ENCODE assay signal across 9 cellular contexts in genomic region chr21:36141513-36141925, GRCh38.
DNase-seq lines count a peak whose midpoint lies in the region; ATAC-seq, FAIRE-seq and TF ChIP-seq lines count a peak whose summit lies in the region.
"Had no signal": no experiment of that assay in that cellular context is flagged by ENCODE, and none has a peak within 500 bp of the region (broad histone marks: within the 10 kb centered on the region; RNA-seq: fewer than 3 reads in every experiment).

No MANE protein-coding gene starts in this region.

- H3K4me3 ChIP-seq in WERI-Rb-1 (ENCODE audit: low read depth, low read length): peak overlapping the region; percentile 2; the same call in 1 of the 2 replicates
- H3K4me3 ChIP-seq: BLaER1 treated with 17β-estradiol and CSF1 and Interleukin-3, amounts not matched to agents 10 nM and 100 nM had no signal

- H3K27me3 ChIP-seq in WERI-Rb-1 (ENCODE audit: insufficient read depth, low read depth, severe bottlenecking): no peaks in the 10 kb centered on the region

- H3K9me3 ChIP-seq in WERI-Rb-1 (ENCODE audit: severe bottlenecking): no peaks in the 10 kb centered on the region
- H3K9me3 ChIP-seq: BLaER1 treated with 17β-estradiol and CSF1 and Interleukin-3, amounts not matched to agents 10 nM and 100 nM had no signal

- FAIRE-seq in A204.1 (lab: Jason Lieb, UNC): peak; percentile 19

- peak; percentile 80 for DNase-seq in NCI-H226
- peak; percentile 98 for DNase-seq in WERI-Rb-1
- DNase-seq in T47D (ENCODE audit: low read depth in 1 of 2, low spot score in 1 of 2): peak; percentile 38 to 95
- DNase-seq in inferior parietal cortex (ENCODE audit: extremely low spot score): peak; percentile 93
- peak; percentile 55 to 89 (median 78) for DNase-seq in stimulated activated CD4-positive, alpha-beta T cell treated with anti-CD3 and anti-CD28 coated beads, Interleukin-1b, Interleukin-23, amount 100 ng/mL, for 24 hours (ENCODE audit: low read depth in 4 of 4, low spot score in 1 of 4)

- in situ Hi-C loops in T47D (cut with HindIII; ENCODE audit: low pct_unique_long_range_greater_than_20kb, low sequenced_read_pairs): no loop called here

- ATAC-seq in GM18867 (IDR thresholded peaks at IDR 0.05; ENCODE audit: unreplicated experiment) (peak; percentile 88), HG03175 (IDR thresholded peaks at IDR 0.05; ENCODE audit: unreplicated experiment) (peak; percentile 90)

- no peaks in the 10 kb centered on the region; the same call in 1 of the 2 replicates for H3K36me3 ChIP-seq in WERI-Rb-1
- H3K36me3 ChIP-seq: BLaER1 treated with 17β-estradiol and CSF1 and Interleukin-3, amounts not matched to agents 10 nM and 100 nM had no signal

- peak overlapping the region; percentile 54 for H3K27ac ChIP-seq in WERI-Rb-1
- H3K27ac ChIP-seq: BLaER1 treated with 17β-estradiol and CSF1 and Interleukin-3, amounts not matched to agents 10 nM and 100 nM had no signal

- TF ChIP-seq CTCF in WERI-Rb-1 (IDR thresholded peaks at IDR 0.05; ENCODE audit: low read depth, low read length): peak; percentile 91

Comparison
In these comparisons a context has a peak if more than half of its experiments do, and no peak if none do; other contexts are left out.
1. Peak in every context shown above with its lines: DNase-seq, ATAC-seq, H3K4me3 ChIP-seq and H3K27ac ChIP-seq.